ENCODE assay signal across 17 cellular contexts in genomic region chr9:95099321-95100070, GRCh38.
A peak's percentile ranks its signal among the peaks of the same experiment; 100 is the strongest.
DNase-seq lines count a peak whose midpoint lies in the region; TF ChIP-seq lines count a peak whose summit lies in the region.
"Had no signal": no experiment of that assay in that cellular context is flagged by ENCODE, and none has a peak within 500 bp of the region (broad histone marks: within the 10 kb centered on the region; RNA-seq: fewer than 3 reads in every experiment).

No MANE protein-coding gene starts in this region.

- H2AK5ac ChIP-seq in neuronal stem cell (ENCODE audit: low read depth, low read length) = peak overlapping the region; percentile 48

- H3K9ac ChIP-seq in neuronal stem cell (ENCODE audit: low read depth, low read length, poor library complexity) = no peak overlapping the region

- H3K36me3 ChIP-seq in neuronal stem cell (replicated peaks in 1 of 2; ENCODE audit: control insufficient read depth in 2 of 2, insufficient read depth in 2 of 2, low read length in 2 of 2) = peaks cover 5 to 60% of the 10 kb centered on the region in 2 donors
- H3K36me3 ChIP-seq in thyroid gland = no peaks in the 10 kb centered on the region
- peaks cover 29% of the 10 kb centered on the region for H3K36me3 ChIP-seq in MG63
- H3K36me3 ChIP-seq: uterus had no signal

- H3K27ac ChIP-seq in RWPE1 (peak overlapping the region; percentile 98), caudate nucleus (ENCODE audit: low read depth, low read length) (peak overlapping the region; percentile 1), neuronal stem cell (replicated peaks; ENCODE audit: low read length) (no peak overlapping the region), thyroid gland (peak overlapping the region; percentile 53 to 94 (median 84))

- POLR2A ChIA-PET in RWPE1 (lab: Yijun Ruan, JAX; ENCODE audit: low non-redundant PET) = interaction anchor here (0.6 kb wide), 1 partner anchor 12 kb away, joined by 3 read pairs; no protein-coding TSS in a partner anchor

- no peak overlapping the region for H2BK12ac ChIP-seq in neuronal stem cell (ENCODE audit: low read length)

- no peaks in the 10 kb centered on the region for H3K79me1 ChIP-seq in neuronal stem cell (ENCODE audit: low read depth, low read length)

- intact Hi-C loops in thyroid gland (cut with DNase I) = no loop called here

- H3K9me3 ChIP-seq in neuronal stem cell (replicated peaks in 1 of 2; ENCODE audit: control insufficient read depth in 2 of 2, insufficient read depth in 1 of 2, low read depth in 1 of 2, low read length in 2 of 2) = no peaks in the 10 kb centered on the region
- H3K9me3 ChIP-seq in thyroid gland = no peaks in the 10 kb centered on the region
- H3K9me3 ChIP-seq in MG63 = no peaks in the 10 kb centered on the region
- H3K9me3 ChIP-seq: heart right ventricle, uterus had no signal

- peak overlapping the region; percentile 47 for H3K23ac ChIP-seq in neuronal stem cell (ENCODE audit: low read depth, low read length, poor library complexity)

- no peak overlapping the region for H3K4ac ChIP-seq in neuronal stem cell (ENCODE audit: low read length)

- H3K4me1 ChIP-seq in neuronal stem cell (ENCODE audit: control insufficient read depth in 2 of 2, insufficient read depth in 1 of 2, low read depth in 1 of 2, low read length in 2 of 2) (peaks cover 7 to 16% of the 10 kb centered on the region in 2 donors), thyroid gland (peaks cover 57 to 62% of the 10 kb centered on the region in 2 donors)
- H3K4me1 ChIP-seq: uterus had no signal

- H3K4me2 ChIP-seq in neuronal stem cell (ENCODE audit: insufficient read depth, low read length, poor library complexity, severe bottlenecking) = no peak overlapping the region

- WGBS in neuronal stem cell (ENCODE audit: extremely low coverage in 2 of 2, insufficient read length in 2 of 2, insufficient replicate concordance in 1 of 2), 2 donors = no CpG with 5 or more reads among the region's 24 CpGs
- WGBS in thyroid gland, 2 donors = 98 to 99% methylated on average over 24 of the region's 24 CpGs

- no peak overlapping the region for H4K91ac ChIP-seq in neuronal stem cell (ENCODE audit: low read depth, low read length, poor library complexity)

- peak overlapping the region; percentile 3 for H2BK15ac ChIP-seq in neuronal stem cell (ENCODE audit: low read length)

- H3K27me3 ChIP-seq in neuronal stem cell (ENCODE audit: control insufficient read depth in 3 of 3, insufficient read depth in 3 of 3, low read depth in 1 of 3, low read length in 3 of 3) (no peaks in the 10 kb centered on the region), thyroid gland (no peaks in the 10 kb centered on the region), MG63 (no peaks in the 10 kb centered on the region)
- H3K27me3 ChIP-seq: heart right ventricle, uterus had no signal

- no peak overlapping the region for H2BK5ac ChIP-seq in neuronal stem cell (ENCODE audit: low read length)

- no peak overlapping the region for H2AFZ ChIP-seq in neuronal stem cell (ENCODE audit: low read length)

- no peak overlapping the region for H2BK120ac ChIP-seq in neuronal stem cell (ENCODE audit: low read depth, low read length)

- H3K14ac ChIP-seq in neuronal stem cell (ENCODE audit: low read length) = peak overlapping the region; percentile 42

- TF ChIP-seq CTCF in RWPE1 (conservative IDR thresholded peaks at IDR 0.05; ENCODE audit: low read depth) = no peak
- no peak for TF ChIP-seq CTCF in thyroid gland (IDR thresholded peaks at IDR 0.05)

- peak in 1 of 2 donors; percentile 8 for TF ChIP-seq POLR2A in thyroid gland (IDR thresholded peaks at IDR 0.05)

- DNase-seq in RWPE1 (ENCODE audit: low spot score) = no peak
- DNase-seq in caudate nucleus (lab: John Stamatoyannopoulos, UW) = no peak
- no peak for DNase-seq in neuronal stem cell (ENCODE audit: low spot score)
- no peak for DNase-seq in thyroid gland
- no peak for DNase-seq in cerebellum (ENCODE audit: low spot score)
- no peak for DNase-seq in stimulated activated CD4-positive, alpha-beta T cell treated with anti-CD3 and anti-CD28 coated beads, Interleukin-12 subunit alpha, Interleukin-12 subunit beta, amount 100 ng/mL, for 4 hours
- no peak for DNase-seq in MG63
- DNase-seq: activated naive CD8-positive, alpha-beta T cell treated with anti-CD3 and anti-CD28 coated beads for 36 hours; GF-D8; heart right ventricle; NCI-H1092; NCI-H2081 treated with DMSO at 0.1 percent for 48 hours; NCI-H510A treated with DMSO at 0.1 percent for 48 hours; stimulated activated CD4-positive, alpha-beta T cell treated with anti-CD3 and anti-CD28 coated beads, Interleukin-15, amount 100 ng/mL, for 24 hours; stimulated activated naive B cell treated with anti-CD40 and anti-IgM and Interleukin-4, amounts not matched to agents 10 μg/mL and 1 μg/mL and 100 μg/mL, for 72 hours; uterus had no signal

- H4K8ac ChIP-seq in neuronal stem cell (ENCODE audit: low read depth, low read length) = no peak overlapping the region

- H3K4me3 ChIP-seq in neuronal stem cell (ENCODE audit: low read length in 2 of 2) (no peak overlapping the region), thyroid gland (replicated peaks in 1 of 3) (no peak overlapping the region), MG63 (no peak overlapping the region)
- H3K4me3 ChIP-seq: GM12878, heart right ventricle, uterus had no signal

- CTCF ChIA-PET in RWPE1 (lab: Yijun Ruan, JAX) = interaction anchor here (0.7 kb wide), 1 partner anchor 227 kb away, joined by 3 read pairs; no protein-coding TSS in a partner anchor

- H3K18ac ChIP-seq in neuronal stem cell (ENCODE audit: low read length) = peak overlapping the region; percentile 26
